In the genomic region with DNA sequence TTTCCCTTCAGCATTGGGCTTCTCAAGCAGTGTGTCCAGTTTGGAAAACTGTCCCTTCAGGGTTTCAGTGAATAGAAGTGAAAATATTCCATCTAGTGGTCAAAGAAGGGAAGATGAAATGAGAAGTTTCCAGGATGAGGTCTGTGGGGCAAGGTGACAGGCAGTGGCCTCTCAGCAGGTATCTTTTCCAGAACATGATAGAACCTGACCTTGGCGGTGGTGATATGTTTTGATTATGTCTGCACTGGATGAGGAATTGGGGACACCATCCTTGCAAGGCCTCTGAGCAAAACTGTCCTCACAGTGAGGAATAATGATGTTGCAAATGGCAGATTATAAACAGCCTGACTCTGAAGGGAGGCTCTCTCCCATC, we compare ENCODE assay signal across 10 cellular contexts. TPM values are rescaled to one million over a fixed set of nuclear protein-coding genes. Genes with fewer than 3 reads are reported as not detected.
DNase-seq lines count a peak whose midpoint lies in the region; ATAC-seq and TF ChIP-seq lines count a peak whose summit lies in the region.
"Had no signal": no experiment of that assay in that cellular context is flagged by ENCODE, and none has a peak within 500 bp of the region (broad histone marks: within the 10 kb centered on the region; RNA-seq: fewer than 3 reads in every experiment).

No MANE protein-coding gene starts in this region.

- H3K36me3 ChIP-seq in kidney epithelial cell (ENCODE audit: control insufficient read depth, insufficient read depth, low read length) (no peaks in the 10 kb centered on the region), upper lobe of left lung (peaks cover 5 to 37% (median 16%) of the 10 kb centered on the region in 4 donors)

- DNase-seq in stimulated activated naive CD8-positive, alpha-beta T cell treated with anti-CD3 and anti-CD28 coated beads, Interleukin-15, Interleukin-2, amounts not matched to agents 100 U/mL and 50 U/mL, for 24 hours, result no peak
- DNase-seq in activated naive CD8-positive, alpha-beta T cell treated with anti-CD3 and anti-CD28 coated beads for 36 hours, result no peak
- DNase-seq in kidney epithelial cell (ENCODE audit: low read depth) (no peak), activated gamma-delta T cell treated with Interleukin-2 at 50 U/mL for 16 hours (no peak), upper lobe of left lung (no peak), germinal center (ENCODE audit: low spot score) (no peak)
- no peak for DNase-seq in activated CD4-positive, alpha-beta T cell treated with anti-CD3 and anti-CD28 coated beads, Interleukin-2, amount 10 ng/mL, durations not matched to agents 24 days and 14 days

- TF ChIP-seq EP300 in upper lobe of left lung (IDR thresholded peaks at IDR 0.05), result no peak

- no peaks in the 10 kb centered on the region for H3K27me3 Mint-ChIP-seq in stimulated activated naive CD8-positive, alpha-beta T cell treated with anti-CD3 and anti-CD28 coated beads, Interleukin-15, Interleukin-2, amounts not matched to agents 100 ng/mL and 50 ng/mL, for 24 hours
- H3K27me3 Mint-ChIP-seq in activated naive CD8-positive, alpha-beta T cell treated with anti-CD3 and anti-CD28 coated beads for 36 hours, result no peaks in the 10 kb centered on the region
- H3K27me3 Mint-ChIP-seq in activated CD4-positive, alpha-beta T cell treated with anti-CD3 and anti-CD28 coated beads, Interleukin-2, amount 10 ng/mL, durations not matched to agents 24 days and 14 days, result no peaks in the 10 kb centered on the region

- no peak for TF ChIP-seq POLR2A in upper lobe of left lung (IDR thresholded peaks at IDR 0.05)

- H3K9me3 ChIP-seq in upper lobe of left lung, result no peaks in the 10 kb centered on the region
- H3K9me3 ChIP-seq: SJSA1 had no signal

- H3K4me3 ChIP-seq in kidney epithelial cell (ENCODE audit: low read depth, low read length) (no peak overlapping the region), upper lobe of left lung (no peak overlapping the region)
- H3K4me3 ChIP-seq: SJSA1 had no signal

- H3K4me1 ChIP-seq in upper lobe of left lung, result peaks cover 0 to 8% (median 2%) of the 10 kb centered on the region in 4 donors
- H3K4me1 ChIP-seq: SJSA1 had no signal

- peaks cover 52% of the 10 kb centered on the region for H3K36me3 Mint-ChIP-seq in stimulated activated naive CD8-positive, alpha-beta T cell treated with anti-CD3 and anti-CD28 coated beads, Interleukin-15, Interleukin-2, amounts not matched to agents 100 ng/mL and 50 ng/mL, for 24 hours (ENCODE audit: low read depth)
- peaks cover 26% of the 10 kb centered on the region for H3K36me3 Mint-ChIP-seq in activated naive CD8-positive, alpha-beta T cell treated with anti-CD3 and anti-CD28 coated beads for 36 hours
- peaks cover 61% of the 10 kb centered on the region for H3K36me3 Mint-ChIP-seq in activated CD4-positive, alpha-beta T cell treated with anti-CD3 and anti-CD28 coated beads, Interleukin-2, amount 10 ng/mL, durations not matched to agents 24 days and 14 days (ENCODE audit: low read depth)

- TF ChIP-seq CTCF in kidney epithelial cell (IDR thresholded peaks at IDR 0.05; ENCODE audit: insufficient read depth, low read length, poor library complexity, severe bottlenecking) (peak; percentile 15), upper lobe of left lung (IDR thresholded peaks at IDR 0.05) (peak in 2 of 6 experiments; percentile 22 to 28)

- no peak for ATAC-seq in stimulated activated naive CD8-positive, alpha-beta T cell treated with anti-CD3 and anti-CD28 coated beads, Interleukin-15, Interleukin-2, amounts not matched to agents 100 U/mL and 50 U/mL, for 24 hours
- no peak for ATAC-seq in upper lobe of left lung (ENCODE audit: low FRiP score in 2 of 2)

- H3K4me3 Mint-ChIP-seq in stimulated activated naive CD8-positive, alpha-beta T cell treated with anti-CD3 and anti-CD28 coated beads, Interleukin-15, Interleukin-2, amounts not matched to agents 100 ng/mL and 50 ng/mL, for 24 hours, result no peak overlapping the region
- H3K4me3 Mint-ChIP-seq in activated naive CD8-positive, alpha-beta T cell treated with anti-CD3 and anti-CD28 coated beads for 36 hours, result no peak overlapping the region
- no peak overlapping the region for H3K4me3 Mint-ChIP-seq in activated CD4-positive, alpha-beta T cell treated with anti-CD3 and anti-CD28 coated beads, Interleukin-2, amount 10 ng/mL, durations not matched to agents 24 days and 14 days

- peak overlapping the region; percentile 34 for H3K27ac Mint-ChIP-seq in stimulated activated naive CD8-positive, alpha-beta T cell treated with anti-CD3 and anti-CD28 coated beads, Interleukin-15, Interleukin-2, amounts not matched to agents 100 ng/mL and 50 ng/mL, for 24 hours
- H3K27ac Mint-ChIP-seq in activated naive CD8-positive, alpha-beta T cell treated with anti-CD3 and anti-CD28 coated beads for 36 hours, result peak overlapping the region; percentile 3
- no peak overlapping the region for H3K27ac Mint-ChIP-seq in activated CD4-positive, alpha-beta T cell treated with anti-CD3 and anti-CD28 coated beads, Interleukin-2, amount 10 ng/mL, durations not matched to agents 24 days and 14 days

- H3K9me3 Mint-ChIP-seq in stimulated activated naive CD8-positive, alpha-beta T cell treated with anti-CD3 and anti-CD28 coated beads, Interleukin-15, Interleukin-2, amounts not matched to agents 100 ng/mL and 50 ng/mL, for 24 hours, result no peaks in the 10 kb centered on the region
- no peaks in the 10 kb centered on the region for H3K9me3 Mint-ChIP-seq in activated naive CD8-positive, alpha-beta T cell treated with anti-CD3 and anti-CD28 coated beads for 36 hours
- no peaks in the 10 kb centered on the region for H3K9me3 Mint-ChIP-seq in activated CD4-positive, alpha-beta T cell treated with anti-CD3 and anti-CD28 coated beads, Interleukin-2, amount 10 ng/mL, durations not matched to agents 24 days and 14 days

- intact Hi-C loops in activated CD4-positive, alpha-beta T cell treated with anti-CD3 and anti-CD28 coated beads, Interleukin-2, amount 10 ng/mL, durations not matched to agents 24 days and 14 days (cut with micrococcal nuclease), result no loop called here

- WGBS in upper lobe of left lung, 2 donors, result 89 to 100% methylated on average over 1 of the region's 1 CpG

- H3K27ac ChIP-seq in upper lobe of left lung, result no peak overlapping the region
- H3K27ac ChIP-seq: SJSA1 had no signal

- peaks cover 32% of the 10 kb centered on the region for H3K4me1 Mint-ChIP-seq in stimulated activated naive CD8-positive, alpha-beta T cell treated with anti-CD3 and anti-CD28 coated beads, Interleukin-15, Interleukin-2, amounts not matched to agents 100 ng/mL and 50 ng/mL, for 24 hours (ENCODE audit: low read depth)
- peaks cover 48% of the 10 kb centered on the region for H3K4me1 Mint-ChIP-seq in activated naive CD8-positive, alpha-beta T cell treated with anti-CD3 and anti-CD28 coated beads for 36 hours
- H3K4me1 Mint-ChIP-seq in activated CD4-positive, alpha-beta T cell treated with anti-CD3 and anti-CD28 coated beads, Interleukin-2, amount 10 ng/mL, durations not matched to agents 24 days and 14 days, result peaks cover 47% of the 10 kb centered on the region

- H3K27me3 ChIP-seq in kidney epithelial cell (ENCODE audit: control insufficient read depth, insufficient read depth, low read length) (no peaks in the 10 kb centered on the region), upper lobe of left lung (no peaks in the 10 kb centered on the region)
- H3K27me3 ChIP-seq: SJSA1 had no signal

RNA-seq across cellular contexts. Expression of a gene that starts 4.7 kb away (rescaled TPM):
- total RNA-seq in activated naive CD8-positive, alpha-beta T cell treated with anti-CD3 and anti-CD28 coated beads for 36 hours, result not detected
- total RNA-seq in kidney epithelial cell (not detected in 2 replicates), upper lobe of left lung (1 to 10 TPM in 5 of 6 donors, under 1 TPM in 1; 0.91 to 9.5 (median 2.2) TPM)
- total RNA-seq in activated CD4-positive, alpha-beta T cell treated with anti-CD3 and anti-CD28 coated beads, Interleukin-2, amount 10 ng/mL, durations not matched to agents 24 days and 14 days, result not detected in 2 replicates
- total RNA-seq: right cardiac atrium, SJSA1 had no signal

RNA-seq across cellular contexts. Expression of a gene that starts 23.6 kb away (rescaled TPM):
- 10 to 100 TPM; 49.8 to 59.2 TPM for total RNA-seq in activated naive CD8-positive, alpha-beta T cell treated with anti-CD3 and anti-CD28 coated beads for 36 hours
- total RNA-seq in kidney epithelial cell, result 35.3 and 56.8 TPM in 2 replicates
- total RNA-seq in upper lobe of left lung, result 10 to 100 TPM; 18.3 to 99.6 (median 49.2) TPM
- 53.5 and 54.9 TPM in 2 replicates for total RNA-seq in activated CD4-positive, alpha-beta T cell treated with anti-CD3 and anti-CD28 coated beads, Interleukin-2, amount 10 ng/mL, durations not matched to agents 24 days and 14 days

RNA-seq across cellular contexts. Expression of a gene that starts 34.3 kb away (rescaled TPM):
- 1 to 10 TPM; 3.4 TPM for total RNA-seq in activated naive CD8-positive, alpha-beta T cell treated with anti-CD3 and anti-CD28 coated beads for 36 hours
- 18.2 and 21.9 TPM in 2 replicates for total RNA-seq in kidney epithelial cell
- 10 to 100 TPM; 16.8 to 39.8 (median 22.8) TPM for total RNA-seq in upper lobe of left lung
- total RNA-seq in activated CD4-positive, alpha-beta T cell treated with anti-CD3 and anti-CD28 coated beads, Interleukin-2, amount 10 ng/mL, durations not matched to agents 24 days and 14 days, result 6.2 and 6.9 TPM in 2 replicates

RNA-seq across cellular contexts. Expression of a gene that starts 48.9 kb away (rescaled TPM):
- total RNA-seq in activated naive CD8-positive, alpha-beta T cell treated with anti-CD3 and anti-CD28 coated beads for 36 hours, result 10 to 100 TPM; 14.0 to 14.3 TPM
- total RNA-seq in kidney epithelial cell, result 18.0 and 18.3 TPM in 2 replicates
- total RNA-seq in upper lobe of left lung, result 10 to 100 TPM in 5 of 6 donors, 1 to 10 TPM in 1; 9.5 to 30.1 (median 16.0) TPM
- 18.9 and 19.1 TPM in 2 replicates for total RNA-seq in activated CD4-positive, alpha-beta T cell treated with anti-CD3 and anti-CD28 coated beads, Interleukin-2, amount 10 ng/mL, durations not matched to agents 24 days and 14 days

RNA-seq across cellular contexts. Expression of a gene that starts 58.1 kb away (rescaled TPM):
- total RNA-seq in activated naive CD8-positive, alpha-beta T cell treated with anti-CD3 and anti-CD28 coated beads for 36 hours, result under 1 TPM; 0.31 to 0.32 TPM
- total RNA-seq in kidney epithelial cell (0.21 and 0.54 TPM in 2 replicates), upper lobe of left lung (1 to 10 TPM; 2.1 to 3.3 (median 2.7) TPM)
- not detected in 2 replicates for total RNA-seq in activated CD4-positive, alpha-beta T cell treated with anti-CD3 and anti-CD28 coated beads, Interleukin-2, amount 10 ng/mL, durations not matched to agents 24 days and 14 days
